In genomic region chr20:61279621-61280150, GRCh38 we compare ENCODE assay signal across 2 cellular contexts.
TF ChIP-seq lines count a peak whose summit lies in the region.

No MANE protein-coding gene starts in this region.

TF ChIP-seq in WTC11, 78 proteins besides CTCF, POLR2A, EP300 and RAD21 (continued from another document):
- TF ChIP-seq PRDM15 (CRISPR knock-in tag; IDR thresholded peaks at IDR 0.05) = 0 out of 2 replicates have a peak, but pooled peaks have one; percentile 11

TF ChIP-seq in HepG2, 621 proteins besides CTCF, POLR2A, EP300 and RAD21:
- TF ChIP-seq FOXO4 (CRISPR knock-in tag; conservative IDR thresholded peaks at IDR 0.05) = no peak
- TF ChIP-seq KAT7 (CRISPR knock-in tag; IDR thresholded peaks at IDR 0.05; ENCODE audit: borderline replicate concordance) = no peak
- no peak for TF ChIP-seq PBX2 (CRISPR knock-in tag; IDR thresholded peaks at IDR 0.05)
- TF ChIP-seq HMGA1 (CRISPR knock-in tag; conservative IDR thresholded peaks at IDR 0.05) = no peak
- no peak for TF ChIP-seq LBX2 (CRISPR knock-in tag; IDR thresholded peaks at IDR 0.05; ENCODE audit: borderline replicate concordance)
- no peak for TF ChIP-seq ZSCAN22 (CRISPR knock-in tag; IDR thresholded peaks at IDR 0.05)
- no peak for TF ChIP-seq ZFP41 (CRISPR knock-in tag; IDR thresholded peaks at IDR 0.05; ENCODE audit: borderline replicate concordance)
- no peak for TF ChIP-seq FUBP1 (CRISPR knock-in tag; IDR thresholded peaks at IDR 0.05; ENCODE audit: borderline replicate concordance)
- no peak for TF ChIP-seq DDIT3 (CRISPR knock-in tag; IDR thresholded peaks at IDR 0.05)
- TF ChIP-seq YY1 (IDR thresholded peaks at IDR 0.05; ENCODE audit: insufficient read depth, insufficient replicate concordance, low read depth, low read length) = no peak
